Comparison of ENCODE assay signal across 1 cellular context in the genomic region with DNA sequence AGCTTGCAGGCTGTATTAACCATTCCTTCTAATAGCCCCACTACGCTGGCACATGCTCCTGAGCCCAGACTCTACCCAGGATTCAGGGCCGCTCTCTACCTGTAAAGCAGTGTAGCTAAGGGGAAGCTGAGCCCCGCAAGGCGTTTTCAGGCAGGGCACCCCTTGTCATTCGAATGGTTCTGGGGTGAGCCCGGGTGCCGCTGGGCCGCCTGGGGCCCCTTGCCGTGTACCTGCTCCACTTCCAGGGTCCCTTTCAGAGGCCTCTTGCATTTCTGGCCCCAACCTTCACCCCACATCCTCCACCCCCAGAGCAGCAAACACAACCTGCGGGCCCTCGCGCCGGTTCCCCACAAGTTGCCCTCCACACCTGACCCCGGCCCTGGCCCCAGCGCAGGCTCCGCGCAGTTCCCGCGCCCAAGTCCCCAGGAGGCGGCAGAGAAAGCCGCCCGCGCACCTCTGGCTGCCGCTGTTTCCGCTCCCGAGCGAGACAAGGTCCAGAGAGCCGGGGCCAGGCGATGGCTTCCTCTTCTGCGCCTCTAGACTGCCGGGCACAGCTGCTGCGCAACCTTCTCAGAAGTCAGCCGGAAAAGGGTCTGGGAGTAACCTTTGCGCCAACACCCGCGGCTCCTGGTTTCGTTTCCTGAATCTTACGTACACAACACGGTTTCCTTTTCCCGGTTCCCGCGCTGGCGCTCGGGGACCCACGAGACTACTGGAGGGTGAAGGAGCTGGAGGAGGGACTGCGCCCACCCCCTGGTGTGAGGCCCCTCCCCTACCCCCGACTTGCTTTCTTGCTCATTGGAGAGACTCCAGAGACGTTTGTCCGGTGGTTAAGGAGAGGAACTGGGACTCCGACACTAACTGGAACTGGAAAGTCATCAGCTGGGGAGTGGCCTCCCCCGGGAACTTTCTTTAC.
TF ChIP-seq lines count a peak whose summit lies in the region.

A gene with protein sequence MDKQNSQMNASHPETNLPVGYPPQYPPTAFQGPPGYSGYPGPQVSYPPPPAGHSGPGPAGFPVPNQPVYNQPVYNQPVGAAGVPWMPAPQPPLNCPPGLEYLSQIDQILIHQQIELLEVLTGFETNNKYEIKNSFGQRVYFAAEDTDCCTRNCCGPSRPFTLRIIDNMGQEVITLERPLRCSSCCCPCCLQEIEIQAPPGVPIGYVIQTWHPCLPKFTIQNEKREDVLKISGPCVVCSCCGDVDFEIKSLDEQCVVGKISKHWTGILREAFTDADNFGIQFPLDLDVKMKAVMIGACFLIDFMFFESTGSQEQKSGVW (minus strand): TSS at position 595 of the 916 bp plus-strand sequence. CDS start 8,055 bp downstream, outside the sequence.

TF ChIP-seq in liver, 16 proteins besides CTCF, POLR2A, EP300 and RAD21 (continued from another document):
- TF ChIP-seq, protein P1, sequence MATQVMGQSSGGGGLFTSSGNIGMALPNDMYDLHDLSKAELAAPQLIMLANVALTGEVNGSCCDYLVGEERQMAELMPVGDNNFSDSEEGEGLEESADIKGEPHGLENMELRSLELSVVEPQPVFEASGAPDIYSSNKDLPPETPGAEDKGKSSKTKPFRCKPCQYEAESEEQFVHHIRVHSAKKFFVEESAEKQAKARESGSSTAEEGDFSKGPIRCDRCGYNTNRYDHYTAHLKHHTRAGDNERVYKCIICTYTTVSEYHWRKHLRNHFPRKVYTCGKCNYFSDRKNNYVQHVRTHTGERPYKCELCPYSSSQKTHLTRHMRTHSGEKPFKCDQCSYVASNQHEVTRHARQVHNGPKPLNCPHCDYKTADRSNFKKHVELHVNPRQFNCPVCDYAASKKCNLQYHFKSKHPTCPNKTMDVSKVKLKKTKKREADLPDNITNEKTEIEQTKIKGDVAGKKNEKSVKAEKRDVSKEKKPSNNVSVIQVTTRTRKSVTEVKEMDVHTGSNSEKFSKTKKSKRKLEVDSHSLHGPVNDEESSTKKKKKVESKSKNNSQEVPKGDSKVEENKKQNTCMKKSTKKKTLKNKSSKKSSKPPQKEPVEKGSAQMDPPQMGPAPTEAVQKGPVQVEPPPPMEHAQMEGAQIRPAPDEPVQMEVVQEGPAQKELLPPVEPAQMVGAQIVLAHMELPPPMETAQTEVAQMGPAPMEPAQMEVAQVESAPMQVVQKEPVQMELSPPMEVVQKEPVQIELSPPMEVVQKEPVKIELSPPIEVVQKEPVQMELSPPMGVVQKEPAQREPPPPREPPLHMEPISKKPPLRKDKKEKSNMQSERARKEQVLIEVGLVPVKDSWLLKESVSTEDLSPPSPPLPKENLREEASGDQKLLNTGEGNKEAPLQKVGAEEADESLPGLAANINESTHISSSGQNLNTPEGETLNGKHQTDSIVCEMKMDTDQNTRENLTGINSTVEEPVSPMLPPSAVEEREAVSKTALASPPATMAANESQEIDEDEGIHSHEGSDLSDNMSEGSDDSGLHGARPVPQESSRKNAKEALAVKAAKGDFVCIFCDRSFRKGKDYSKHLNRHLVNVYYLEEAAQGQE (IDR thresholded peaks at IDR 0.05) = peak; percentile 83
- TF ChIP-seq FOXA1 (IDR thresholded peaks at IDR 0.05) = no peak
- TF ChIP-seq, protein P2, sequence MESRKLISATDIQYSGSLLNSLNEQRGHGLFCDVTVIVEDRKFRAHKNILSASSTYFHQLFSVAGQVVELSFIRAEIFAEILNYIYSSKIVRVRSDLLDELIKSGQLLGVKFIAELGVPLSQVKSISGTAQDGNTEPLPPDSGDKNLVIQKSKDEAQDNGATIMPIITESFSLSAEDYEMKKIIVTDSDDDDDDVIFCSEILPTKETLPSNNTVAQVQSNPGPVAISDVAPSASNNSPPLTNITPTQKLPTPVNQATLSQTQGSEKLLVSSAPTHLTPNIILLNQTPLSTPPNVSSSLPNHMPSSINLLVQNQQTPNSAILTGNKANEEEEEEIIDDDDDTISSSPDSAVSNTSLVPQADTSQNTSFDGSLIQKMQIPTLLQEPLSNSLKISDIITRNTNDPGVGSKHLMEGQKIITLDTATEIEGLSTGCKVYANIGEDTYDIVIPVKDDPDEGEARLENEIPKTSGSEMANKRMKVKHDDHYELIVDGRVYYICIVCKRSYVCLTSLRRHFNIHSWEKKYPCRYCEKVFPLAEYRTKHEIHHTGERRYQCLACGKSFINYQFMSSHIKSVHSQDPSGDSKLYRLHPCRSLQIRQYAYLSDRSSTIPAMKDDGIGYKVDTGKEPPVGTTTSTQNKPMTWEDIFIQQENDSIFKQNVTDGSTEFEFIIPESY (IDR thresholded peaks at IDR 0.05) = peak; percentile 92
- peak; percentile 81 for TF ChIP-seq NR2F2 (IDR thresholded peaks at IDR 0.05)
- peak; percentile 24 to 53 for TF ChIP-seq JUND (IDR thresholded peaks at IDR 0.05)
